ENCODE assay signal across 32 cellular contexts in the genomic region with DNA sequence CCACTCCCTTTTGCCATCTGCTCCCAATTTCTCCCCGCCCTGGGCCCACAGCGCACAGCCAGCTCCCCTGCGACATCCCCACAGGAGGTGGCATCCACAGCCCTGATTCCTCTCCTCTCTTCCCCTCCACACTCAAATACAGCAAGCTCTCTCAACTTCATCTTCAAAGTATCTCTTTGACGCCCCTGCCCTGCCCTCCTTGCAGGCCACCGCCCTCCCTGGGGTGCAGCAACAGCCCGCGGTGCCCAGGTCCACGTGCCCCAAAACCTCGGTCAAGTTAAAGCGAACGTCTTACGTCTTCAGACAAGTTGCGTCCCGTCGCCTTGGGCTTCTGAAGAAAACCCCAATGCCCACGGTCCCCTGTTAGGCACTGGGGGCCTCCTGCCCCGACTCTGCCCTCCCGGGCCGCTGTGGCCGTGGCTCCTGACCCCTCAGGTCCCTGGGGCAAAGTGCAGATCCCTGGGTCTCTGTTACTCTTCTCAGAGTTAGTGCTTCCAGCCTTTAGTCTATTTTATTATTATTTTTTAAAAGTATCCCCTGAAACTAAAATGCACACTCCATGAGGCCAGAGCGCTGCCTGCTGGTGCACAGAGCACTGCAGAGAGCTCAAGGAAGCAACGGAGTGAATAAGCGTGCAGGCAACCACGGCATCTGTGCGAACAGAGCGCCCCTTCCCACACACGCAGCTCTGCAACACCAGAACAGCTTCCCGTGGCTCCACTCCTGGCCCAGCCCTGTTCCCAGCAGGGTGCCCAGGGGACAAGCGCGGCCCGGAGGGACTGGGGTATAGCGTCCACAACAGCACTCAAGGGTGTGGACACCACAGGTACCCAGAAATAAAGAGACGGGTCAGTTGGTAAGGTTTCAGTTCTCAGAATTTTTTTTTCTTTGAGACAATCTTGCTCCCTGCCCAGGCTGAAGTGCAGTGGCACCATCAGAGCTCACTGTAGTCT. TPM values are rescaled to one million over a fixed set of nuclear protein-coding genes. Genes with fewer than 3 reads are reported as not detected.
"Had no signal": no experiment of that assay in that cellular context is flagged by ENCODE, and none has a peak within 500 bp of the region (broad histone marks: within the 10 kb centered on the region; RNA-seq: fewer than 3 reads in every experiment).

No MANE protein-coding gene starts in this region.

- H3K27ac Mint-ChIP-seq: activated B cell treated with CpG ODN at 0.5 μM for 24 hours; activated CD4-positive, alpha-beta memory T cell treated with anti-CD3 and anti-CD28 coated beads for 36 hours; activated naive CD4-positive, alpha-beta T cell treated with anti-CD3 and anti-CD28 coated beads for 36 hours; activated naive CD4-positive, alpha-beta T cell treated with anti-CD3 and anti-CD28 coated beads, Interleukin-2, amount 50 U/mL, for 72 hours; activated T-helper 1 cell treated with anti-CD3 and anti-CD28 coated beads, Interleukin-12 subunit alpha, Interleukin-12 subunit beta, Interleukin-2, Interleukin-4 antibody, amounts not matched to agents 30 ng/mL and 10 ng/mL and 1 ng/mL, durations not matched to agents 14 hours and 24 hours and 36 hours; brain; T-helper 1 cell treated with Interleukin-12 subunit alpha and Interleukin-12 subunit beta and Interleukin-4 antibody, amounts not matched to agents 30 μg/mL and 1 μg/mL, for 36 hours had no signal

- H3K27ac ChIP-seq: adrenal gland, SJSA1, VCaP had no signal

- H3K4me3 Mint-ChIP-seq: activated B cell treated with CpG ODN at 0.5 μM for 24 hours; activated CD4-positive, alpha-beta memory T cell treated with anti-CD3 and anti-CD28 coated beads for 36 hours; activated naive CD4-positive, alpha-beta T cell treated with anti-CD3 and anti-CD28 coated beads for 36 hours; activated T-cell treated with anti-CD3 and anti-CD28 coated beads, Interleukin-2, amount 50 U/mL, for 4 hours; activated T-helper 1 cell treated with anti-CD3 and anti-CD28 coated beads, Interleukin-12 subunit alpha, Interleukin-12 subunit beta, Interleukin-2, Interleukin-4 antibody, amounts not matched to agents 30 ng/mL and 10 ng/mL and 1 ng/mL, durations not matched to agents 14 hours and 24 hours and 36 hours; brain; T-helper 1 cell treated with Interleukin-12 subunit alpha and Interleukin-12 subunit beta and Interleukin-4 antibody, amounts not matched to agents 30 μg/mL and 1 μg/mL, for 36 hours had no signal

- ATAC-seq: activated naive CD4-positive, alpha-beta T cell treated with anti-CD3 and anti-CD28 coated beads, Interleukin-2, amount 50 U/mL, for 72 hours; activated T-cell treated with anti-CD3 and anti-CD28 coated beads, Interleukin-2, amount 50 U/mL, for 4 hours; Panc1 had no signal

- DNase-seq: activated B cell treated with CpG ODN at 0.5 μM for 24 hours; activated CD4-positive, alpha-beta memory T cell treated with anti-CD3 and anti-CD28 coated beads for 36 hours; activated CD4-positive, alpha-beta T cell treated with anti-CD3 and anti-CD28 coated beads for 4 hours; activated CD4-positive, alpha-beta T cell treated with anti-CD3 and anti-CD28 coated beads, Interleukin-2, amount 50 U/mL, for 1 hour; activated CD4-positive, CD25-positive, alpha-beta regulatory T cell treated with anti-CD3 and anti-CD28 coated beads, Interleukin-2, amount 50 U/mL, for 72 hours; activated CD8-positive, alpha-beta memory T cell treated with anti-CD3 and anti-CD28 coated beads, Interleukin-2, amount 50 U/mL, for 4 hours; activated gamma-delta T cell treated with Interleukin-2 at 50 U/mL for 16 hours; activated naive CD4-positive, alpha-beta T cell treated with anti-CD3 and anti-CD28 coated beads for 36 hours; activated T-cell treated with anti-CD3 and anti-CD28 coated beads for 4 hours; activated T-cell treated with anti-CD3 and anti-CD28 coated beads, Interleukin-2, amount 50 U/mL, for 4 hours; adrenal gland; anterior cingulate cortex; caudate nucleus; cerebellar nuclear complex; Karpas-422; NCI-H1105; NCI-H1417 treated with DMSO at 0.1 percent for 48 hours; NCI-H187 treated with DMSO at 0.1 percent for 48 hours; NCI-H2081; NCI-H345; NCI-H524 treated with DMSO at 0.1 percent for 48 hours; RPMI8226; SHP77 treated with DMSO at 0.1 percent for 48 hours; SK-N-SH; T-helper 9 cell had no signal

- H3K27me3 Mint-ChIP-seq: activated B cell treated with CpG ODN at 0.5 μM for 24 hours; activated CD4-positive, alpha-beta memory T cell treated with anti-CD3 and anti-CD28 coated beads for 36 hours; brain had no signal

- H3K4me1 Mint-ChIP-seq: activated B cell treated with CpG ODN at 0.5 μM for 24 hours had no signal

- H3K4me1 ChIP-seq: adrenal gland, SJSA1 had no signal

- H3K9me3 Mint-ChIP-seq: activated B cell treated with CpG ODN at 0.5 μM for 24 hours; activated CD4-positive, alpha-beta memory T cell treated with anti-CD3 and anti-CD28 coated beads for 36 hours; activated naive CD4-positive, alpha-beta T cell treated with anti-CD3 and anti-CD28 coated beads for 36 hours; activated naive CD4-positive, alpha-beta T cell treated with anti-CD3 and anti-CD28 coated beads, Interleukin-2, amount 50 U/mL, for 72 hours; activated T-cell treated with anti-CD3 and anti-CD28 coated beads, Interleukin-2, amount 50 U/mL, for 4 hours; activated T-helper 1 cell treated with anti-CD3 and anti-CD28 coated beads, Interleukin-12 subunit alpha, Interleukin-12 subunit beta, Interleukin-2, Interleukin-4 antibody, amounts not matched to agents 30 ng/mL and 10 ng/mL and 1 ng/mL, durations not matched to agents 14 hours and 24 hours and 36 hours; brain; T-helper 1 cell treated with Interleukin-12 subunit alpha and Interleukin-12 subunit beta and Interleukin-4 antibody, amounts not matched to agents 30 μg/mL and 1 μg/mL, for 36 hours had no signal

- H3K9ac ChIP-seq: SK-N-SH had no signal

- H3K27me3 ChIP-seq: adrenal gland, SJSA1 had no signal

- H3K4me2 ChIP-seq: SK-N-SH had no signal

- H3K9me3 ChIP-seq: adrenal gland, SJSA1, SK-N-SH had no signal

RNA-seq across cellular contexts. Expression of gene IL17D, which starts 26.4 kb away (rescaled TPM):
- total RNA-seq: activated B cell treated with CpG ODN at 0.5 μM for 24 hours had no signal
